In the genomic region with DNA sequence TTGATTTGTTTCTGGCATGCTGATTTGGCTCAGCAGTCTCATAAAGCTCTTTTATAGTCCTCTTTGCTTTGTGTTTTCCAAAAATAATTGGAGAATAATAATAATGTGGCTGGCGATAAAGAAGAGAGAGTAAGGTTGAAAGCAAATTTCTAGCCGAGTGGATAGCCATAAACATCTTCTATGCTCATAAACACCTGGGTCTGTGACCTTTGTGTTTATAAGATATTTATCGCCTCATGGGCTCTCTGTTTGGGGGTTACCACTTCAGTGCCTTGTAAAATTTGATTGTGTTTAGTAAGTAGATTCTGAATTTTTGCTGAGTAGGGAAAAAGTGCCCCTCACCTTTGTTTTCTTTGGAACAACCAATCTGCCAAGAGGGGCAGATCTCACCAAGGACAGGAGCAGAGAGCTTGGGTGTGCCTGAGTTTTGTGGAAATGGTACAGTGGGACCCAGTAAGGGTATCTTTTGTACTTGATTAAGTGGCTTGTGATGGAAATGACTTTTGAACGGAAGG, we compare ENCODE assay signal across 17 cellular contexts.
"Had no signal": no experiment of that assay in that cellular context is flagged by ENCODE, and none has a peak within 500 bp of the region (broad histone marks: within the 10 kb centered on the region; RNA-seq: fewer than 3 reads in every experiment).

No MANE protein-coding gene starts in this region.

- H3K27ac Mint-ChIP-seq: naive thymus-derived CD8-positive, alpha-beta T cell had no signal

- H3K9me3 ChIP-seq: heart left ventricle, mucosa of descending colon, ovary, right atrium auricular region had no signal

- H3K36me3 ChIP-seq: heart left ventricle, ovary, right atrium auricular region had no signal

- H3K9me3 Mint-ChIP-seq: neural crest cell had no signal

- H3K4me3 Mint-ChIP-seq: naive thymus-derived CD8-positive, alpha-beta T cell; neural crest cell had no signal

- FAIRE-seq: frontal cortex, islet of Langerhans, small intestine, urothelium cell line had no signal

- H3K36me3 Mint-ChIP-seq: naive thymus-derived CD8-positive, alpha-beta T cell had no signal

- ATAC-seq: heart left ventricle; mucosa of descending colon; naive thymus-derived CD8-positive, alpha-beta T cell had no signal

- H3K27me3 ChIP-seq: heart left ventricle, ovary, right atrium auricular region had no signal

- H3K27ac ChIP-seq: coronary artery, heart left ventricle, ovary, right atrium auricular region had no signal

- H3K4me3 ChIP-seq: coronary artery, heart left ventricle, mucosa of descending colon, ovary, right atrium auricular region had no signal

- DNase-seq: effector CD4-positive, alpha-beta T cell; heart left ventricle; hypothalamus; kidney glomerular epithelial cell; mucosa of descending colon; naive thymus-derived CD8-positive, alpha-beta T cell; ovary; small intestine; stimulated activated CD4-positive, alpha-beta T cell treated with anti-CD3 and anti-CD28 coated beads, Interleukin-12 subunit alpha, Interleukin-12 subunit beta, amount 100 ng/mL, for 4 hours; stimulated activated naive CD4-positive, alpha-beta T cell treated with Interleukin-2 at 50 U/mL for 16 hours; trophoblast cell had no signal
